ENCODE assay signal across 8 cellular contexts in the genomic region with DNA sequence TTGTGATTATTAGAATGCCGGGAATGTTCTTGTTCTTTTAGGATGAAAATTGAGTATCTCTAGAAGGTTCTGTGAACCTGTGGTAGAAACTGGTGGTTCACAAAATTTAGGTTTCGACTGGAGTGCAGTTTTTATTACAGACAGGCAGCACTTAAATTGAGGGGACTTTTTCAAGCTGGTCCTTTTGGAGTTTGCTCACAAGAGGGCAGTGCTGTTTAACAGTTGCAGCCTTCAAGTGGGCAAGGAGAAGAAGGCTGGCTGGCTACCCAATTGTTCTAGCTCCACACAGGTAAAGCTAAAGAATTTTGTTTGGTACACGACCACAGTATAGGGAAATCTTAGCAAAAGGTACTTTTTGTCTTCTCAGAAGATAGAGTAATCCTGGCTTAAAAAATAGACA.
DNase-seq lines count a peak whose midpoint lies in the region; ATAC-seq and TF ChIP-seq lines count a peak whose summit lies in the region.

No MANE protein-coding gene starts in this region.

- H3K4me3 ChIP-seq in retinal pigment epithelial cell (ENCODE audit: low read length), result no peak overlapping the region

- no peaks in the 10 kb centered on the region for H3K36me3 Mint-ChIP-seq in activated naive CD8-positive, alpha-beta T cell treated with anti-CD3 and anti-CD28 coated beads, Interleukin-2, amount 50 U/mL, for 24 hours (ENCODE audit: low read depth)

- H3K4me1 Mint-ChIP-seq in activated naive CD8-positive, alpha-beta T cell treated with anti-CD3 and anti-CD28 coated beads, Interleukin-2, amount 50 U/mL, for 24 hours, result no peaks in the 10 kb centered on the region

- H3K27ac Mint-ChIP-seq in activated naive CD8-positive, alpha-beta T cell treated with anti-CD3 and anti-CD28 coated beads, Interleukin-2, amount 50 U/mL, for 24 hours, result no peak overlapping the region

- no peak overlapping the region for H3K4me3 Mint-ChIP-seq in activated naive CD8-positive, alpha-beta T cell treated with anti-CD3 and anti-CD28 coated beads, Interleukin-2, amount 50 U/mL, for 24 hours

- ATAC-seq in GM19324 (IDR thresholded peaks at IDR 0.05; ENCODE audit: low FRiP score, unreplicated experiment) (peak; percentile 63), HG03520 (IDR thresholded peaks at IDR 0.05; ENCODE audit: unreplicated experiment) (peak; percentile 76), left cardiac atrium (peak; percentile 59 to 67), HG03095 (IDR thresholded peaks at IDR 0.05; ENCODE audit: unreplicated experiment) (no peak)
- no peak for ATAC-seq in activated naive CD8-positive, alpha-beta T cell treated with anti-CD3 and anti-CD28 coated beads, Interleukin-2, amount 50 U/mL, for 24 hours

- peaks cover 8% of the 10 kb centered on the region for H3K27me3 Mint-ChIP-seq in activated naive CD8-positive, alpha-beta T cell treated with anti-CD3 and anti-CD28 coated beads, Interleukin-2, amount 50 U/mL, for 24 hours

- TF ChIP-seq CTCF in retinal pigment epithelial cell (conservative IDR thresholded peaks at IDR 0.05; ENCODE audit: low read depth, low read length), result peak; percentile 74

- no peaks in the 10 kb centered on the region for H3K9me3 Mint-ChIP-seq in activated naive CD8-positive, alpha-beta T cell treated with anti-CD3 and anti-CD28 coated beads, Interleukin-2, amount 50 U/mL, for 24 hours

- DNase-seq in DMS153 treated with DMSO at 0.1 percent for 48 hours (lab: John Stamatoyannopoulos, UW; ENCODE audit: unreplicated experiment) (peak; percentile 37), NCI-H82 treated with DMSO at 0.1 percent for 48 hours (lab: John Stamatoyannopoulos, UW; ENCODE audit: unreplicated experiment) (peak; percentile 14), left cardiac atrium (peak; percentile 27), retinal pigment epithelial cell (ENCODE audit: low read depth) (peak; percentile 30)
- DNase-seq in activated naive CD8-positive, alpha-beta T cell treated with anti-CD3 and anti-CD28 coated beads, Interleukin-2, amount 50 U/mL, for 24 hours, result peak; percentile 20

- intact Hi-C loops in left cardiac atrium (cut with DNase I), result no loop called here

Comparison
In these comparisons a context has a peak if more than half of its experiments do, and no peak if none do; other contexts are left out.
1. ATAC-seq: peak in GM19324 (single experiment), HG03520 (single experiment) and left cardiac atrium (2 of 2); none in activated naive CD8-positive, alpha-beta T cell treated with anti-CD3 and anti-CD28 coated beads, Interleukin-2, amount 50 U/mL, for 24 hours (single experiment) and HG03095 (single experiment).
2. Peak in every context shown above with its lines, with median percentiles within 50 percentile points of each other: DNase-seq.